In genomic region chr4:186019264-186019663, GRCh38 we compare ENCODE assay signal across 21 cellular contexts.
"Had no signal": no experiment of that assay in that cellular context is flagged by ENCODE, and none has a peak within 500 bp of the region (broad histone marks: within the 10 kb centered on the region; RNA-seq: fewer than 3 reads in every experiment).

No MANE protein-coding gene starts in this region.

- H3K4me1 ChIP-seq: pancreas had no signal

- H3K4me3 ChIP-seq: coronary artery, mucosa of descending colon, pancreas, smooth muscle cell, suprapubic skin had no signal

- ATAC-seq: left colon; mucosa of descending colon; natural killer cell treated with Interleukin-12 subunit alpha and Interleukin-12 subunit beta and Interleukin-15 and Interleukin-18, amount 100 ng/mL, for 72 hours; pancreas; sciatic nerve; stimulated activated naive CD8-positive, alpha-beta T cell treated with anti-CD3 and anti-CD28 coated beads, Interleukin-15, amount 100 ng/mL, for 72 hours had no signal

- H3K36me3 ChIP-seq: neutrophil, pancreas, suprapubic skin had no signal

- H3K27ac ChIP-seq: coronary artery, neutrophil, pancreas, suprapubic skin had no signal

- H3K9me3 ChIP-seq: mucosa of descending colon, neutrophil, pancreas, suprapubic skin had no signal

- H3K27me3 ChIP-seq: pancreas, suprapubic skin had no signal

- DNase-seq: dermis blood vessel endothelial cell; effector memory CD4-positive, alpha-beta T cell; erythroblast; head of caudate nucleus; left colon; mesenchymal stem cell; mucosa of descending colon; naive B cell; pancreas; stimulated activated CD4-positive, alpha-beta T cell treated with anti-CD3 and anti-CD28 coated beads, Interleukin-12 subunit alpha, Interleukin-12 subunit beta, amount 100 ng/mL, for 4 hours; stimulated activated CD4-positive, alpha-beta T cell treated with anti-CD3 and anti-CD28 coated beads, Interleukin-1b, Interleukin-23, amount 100 ng/mL, for 48 hours; stimulated activated CD4-positive, alpha-beta T cell treated with anti-CD3 and anti-CD28 coated beads, Interleukin-4, amount 100 ng/mL, for 1 hour; stimulated activated CD8-positive, alpha-beta memory T cell treated with anti-CD3 and anti-CD28 coated beads, Interleukin-4, amount 100 ng/mL, for 48 hours; stimulated activated naive CD4-positive, alpha-beta T cell; stimulated activated naive CD8-positive, alpha-beta T cell treated with anti-CD3 and anti-CD28 coated beads, Interleukin-15, amount 100 ng/mL, for 72 hours had no signal
